9 cellular contexts compared by ENCODE assay signal in the genomic region with DNA sequence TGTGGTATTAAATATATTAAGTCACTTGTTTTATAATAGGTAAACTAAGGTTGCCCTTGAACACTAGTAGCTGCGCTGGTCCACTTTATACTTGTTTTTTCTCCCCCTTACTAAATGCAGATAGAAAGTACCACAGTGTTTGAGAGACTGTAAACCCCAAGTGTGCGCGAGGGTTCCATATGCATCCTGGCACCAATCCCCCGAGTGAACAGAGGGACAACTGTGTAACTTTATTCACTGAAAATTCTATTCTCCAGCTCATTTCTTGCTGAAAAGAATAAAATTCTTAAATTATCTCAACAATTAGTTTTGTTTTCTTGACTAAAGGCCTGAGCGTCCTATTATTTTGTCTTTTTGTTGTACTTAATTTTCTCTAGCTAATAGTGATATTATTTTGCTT. TPM values are rescaled to one million over a fixed set of nuclear protein-coding genes. Genes with fewer than 3 reads are reported as not detected.
DNase-seq lines count a peak whose midpoint lies in the region; ATAC-seq and TF ChIP-seq lines count a peak whose summit lies in the region.
"Had no signal": no experiment of that assay in that cellular context is flagged by ENCODE, and none has a peak within 500 bp of the region (broad histone marks: within the 10 kb centered on the region; RNA-seq: fewer than 3 reads in every experiment).

No MANE protein-coding gene starts in this region.

- H3K4me1 Mint-ChIP-seq in natural killer cell treated with Interleukin-12 subunit alpha and Interleukin-12 subunit beta and Interleukin-15 and Interleukin-18, amount 100 ng/mL, for 72 hours (ENCODE audit: low read depth in 2 of 2): peaks cover 34 to 51% of the 10 kb centered on the region in 2 donors

- H3K4me3 ChIP-seq in AG10803 (ENCODE audit: low read length): peak overlapping the region; percentile 99
- peak overlapping the region; percentile 100 for H3K4me3 ChIP-seq in Karpas-422 (ENCODE audit: low read length)
- H3K4me3 ChIP-seq in coronary artery: peak overlapping the region; percentile 89

- no peak for ATAC-seq in natural killer cell treated with Interleukin-12 subunit alpha and Interleukin-12 subunit beta and Interleukin-15 and Interleukin-18, amount 100 ng/mL, for 72 hours
- no peak for ATAC-seq in foreskin keratinocyte

- H3K9me3 ChIP-seq in Karpas-422 (ENCODE audit: low read length): no peaks in the 10 kb centered on the region

- H3K27me3 Mint-ChIP-seq in natural killer cell treated with Interleukin-12 subunit alpha and Interleukin-12 subunit beta and Interleukin-15 and Interleukin-18, amount 100 ng/mL, for 72 hours: no peaks in the 10 kb centered on the region

- H3K36me3 ChIP-seq in Karpas-422 (ENCODE audit: insufficient read depth, low read length): peaks cover 49% of the 10 kb centered on the region

- H3K79me2 ChIP-seq in Karpas-422 (ENCODE audit: low read length): peaks cover 36% of the 10 kb centered on the region

- H3K4me1 ChIP-seq in Karpas-422 (ENCODE audit: low read length) (peaks cover 65% of the 10 kb centered on the region), foreskin keratinocyte (peaks cover 3% of the 10 kb centered on the region)

- no peaks in the 10 kb centered on the region for H3K9me3 Mint-ChIP-seq in natural killer cell treated with Interleukin-12 subunit alpha and Interleukin-12 subunit beta and Interleukin-15 and Interleukin-18, amount 100 ng/mL, for 72 hours

- no peak overlapping the region for H2AFZ ChIP-seq in Karpas-422 (ENCODE audit: low read length)

- H3K9ac ChIP-seq in Karpas-422 (ENCODE audit: low read length): peak overlapping the region; percentile 100

- peak overlapping the region; percentile 98 for H3K4me3 Mint-ChIP-seq in natural killer cell treated with Interleukin-12 subunit alpha and Interleukin-12 subunit beta and Interleukin-15 and Interleukin-18, amount 100 ng/mL, for 72 hours

- H3K27me3 ChIP-seq in Karpas-422 (ENCODE audit: low read length) (no peaks in the 10 kb centered on the region), foreskin keratinocyte (no peaks in the 10 kb centered on the region)

- peaks cover 40% of the 10 kb centered on the region for H3K36me3 Mint-ChIP-seq in natural killer cell treated with Interleukin-12 subunit alpha and Interleukin-12 subunit beta and Interleukin-15 and Interleukin-18, amount 100 ng/mL, for 72 hours

- H3K27ac ChIP-seq in Karpas-422 (ENCODE audit: low read length) (peak overlapping the region; percentile 91), coronary artery (no peak overlapping the region), foreskin keratinocyte (no peak overlapping the region)

- no peaks in the 10 kb centered on the region for H3K9me2 ChIP-seq in Karpas-422 (replicated peaks; ENCODE audit: insufficient read depth, low read length)

- H4K20me1 ChIP-seq in Karpas-422 (ENCODE audit: insufficient read depth, low read depth, low read length): peaks cover 23% of the 10 kb centered on the region

- H3K4me2 ChIP-seq in Karpas-422 (ENCODE audit: low read depth, low read length, poor library complexity, severe bottlenecking): peak overlapping the region; percentile 95

- H3K27ac Mint-ChIP-seq in natural killer cell treated with Interleukin-12 subunit alpha and Interleukin-12 subunit beta and Interleukin-15 and Interleukin-18, amount 100 ng/mL, for 72 hours: peak overlapping the region; percentile 97 to 98

- DNase-seq in AG10803 (ENCODE audit: low read depth) (no peak), Karpas-422 (no peak), coronary artery (ENCODE audit: low spot score) (no peak), NCI-H2227 (lab: John Stamatoyannopoulos, UW; ENCODE audit: unreplicated experiment) (no peak), T1000 (lab: John Stamatoyannopoulos, UW) (no peak), foreskin keratinocyte (no peak), kidney glomerular epithelial cell (lab: John Stamatoyannopoulos, UW) (no peak)
- no peak for DNase-seq in natural killer cell treated with Interleukin-12 subunit alpha and Interleukin-12 subunit beta and Interleukin-15 and Interleukin-18, amount 100 ng/mL, for 72 hours (ENCODE audit: low spot score)
- DNase-seq: SHP77 treated with DMSO at 0.1 percent for 48 hours had no signal

- TF ChIP-seq CTCF in AG10803 (conservative IDR thresholded peaks at IDR 0.05; ENCODE audit: low read length) (no peak), coronary artery (IDR thresholded peaks at IDR 0.05) (no peak), foreskin keratinocyte (conservative IDR thresholded peaks at IDR 0.05) (no peak)

RNA-seq across cellular contexts. Expression of gene RSRP1, which starts 1.9 kb away (rescaled TPM):
- total RNA-seq in Karpas-422 (2014; rRNA removed; shearing (Covaris generic); ENCODE audit: low replicate concordance): 151 and 155 TPM in 2 replicates
- total RNA-seq in natural killer cell treated with Interleukin-12 subunit alpha and Interleukin-12 subunit beta and Interleukin-15 and Interleukin-18, amount 100 ng/mL, for 72 hours: 100 to 1,000 TPM; 117 to 171 TPM
- total RNA-seq in foreskin keratinocyte: 31.4 and 32.8 TPM in 2 replicates
- polyA plus RNA-seq in foreskin keratinocyte: 23.8 TPM in 2 replicates

RNA-seq across cellular contexts. Expression of gene SYF2, which starts 13.1 kb away (rescaled TPM):
- 57.4 and 62.6 TPM in 2 replicates for total RNA-seq in Karpas-422 (2014; rRNA removed; shearing (Covaris generic); ENCODE audit: low replicate concordance)
- 10 to 100 TPM; 27.0 to 32.7 TPM for total RNA-seq in natural killer cell treated with Interleukin-12 subunit alpha and Interleukin-12 subunit beta and Interleukin-15 and Interleukin-18, amount 100 ng/mL, for 72 hours
- total RNA-seq in foreskin keratinocyte: 30.8 and 32.4 TPM in 2 replicates
- polyA plus RNA-seq in foreskin keratinocyte: 32.6 and 33.7 TPM in 2 replicates

RNA-seq across cellular contexts. Expression of gene RHD, which starts 26.9 kb away (rescaled TPM):
- total RNA-seq in Karpas-422 (2014; rRNA removed; shearing (Covaris generic); ENCODE audit: low replicate concordance): 0.26 TPM in 1 of 2 replicates, not detected in the other
- total RNA-seq in natural killer cell treated with Interleukin-12 subunit alpha and Interleukin-12 subunit beta and Interleukin-15 and Interleukin-18, amount 100 ng/mL, for 72 hours: not detected
- not detected in 2 replicates for total RNA-seq in foreskin keratinocyte
- polyA plus RNA-seq in foreskin keratinocyte: not detected in 2 replicates
